ENCODE assay signal across 8 cellular contexts in genomic region chr1:161530158-161530557, GRCh38. TPM values are rescaled to one million over a fixed set of nuclear protein-coding genes. Genes with fewer than 3 reads are reported as not detected.
A peak's percentile ranks its signal among the peaks of the same experiment; 100 is the strongest.
DNase-seq lines count a peak whose midpoint lies in the region; ATAC-seq and TF ChIP-seq lines count a peak whose summit lies in the region.
"Not testable (repeated sequence)": the region's sequence is repeated elsewhere in the genome, so short reads cannot be mapped to it uniquely, and the experiment has no call there.

No MANE protein-coding gene starts in this region.

- H3K9me3 ChIP-seq in gastroesophageal sphincter; neural progenitor cell (ENCODE audit: low read depth): not testable (repeated sequence)

- peaks cover 27% of the 10 kb centered on the region for H3F3A ChIP-seq in neural progenitor cell (ENCODE audit: low read depth)

- DNase-seq in ELF-1 (ENCODE audit: low read depth, low spot score) (peak; percentile 78), NCI-H1417 (lab: John Stamatoyannopoulos, UW) (peak; percentile 37 to 85 (median 82)), T-cell (peak; percentile 20 to 72 (median 58)), neural progenitor cell (ENCODE audit: low spot score) (peak; percentile 61)
- DNase-seq in activated naive CD4-positive, alpha-beta T cell treated with anti-CD3 and anti-CD28 coated beads, Interleukin-2, amount 50 U/mL, for 72 hours (ENCODE audit: low spot score in 2 of 2): peak in 1 of 2 donors; percentile 69
- DNase-seq in stimulated activated naive CD8-positive, alpha-beta T cell treated with anti-CD3 and anti-CD28 coated beads, Interleukin-15, amount 100 ng/mL, for 72 hours: peak; percentile 59 to 76

- 0 to 1% methylated on average over 12 of the region's 13 CpGs for WGBS in gastroesophageal sphincter (ENCODE audit: low coverage in 1 of 2), 2 donors

- H3K79me2 ChIP-seq in neural progenitor cell (ENCODE audit: low read depth): not testable (repeated sequence)

- peak overlapping the region; percentile 93 to 97 for H3K27ac Mint-ChIP-seq in T-cell
- H3K27ac Mint-ChIP-seq in activated naive CD4-positive, alpha-beta T cell treated with anti-CD3 and anti-CD28 coated beads, Interleukin-2, amount 50 U/mL, for 72 hours: peak overlapping the region; percentile 100
- H3K27ac Mint-ChIP-seq in neural progenitor cell: peak overlapping the region; percentile 97
- peak overlapping the region; percentile 94 to 100 for H3K27ac Mint-ChIP-seq in stimulated activated naive CD8-positive, alpha-beta T cell treated with anti-CD3 and anti-CD28 coated beads, Interleukin-15, amount 100 ng/mL, for 72 hours

- not testable (repeated sequence) for H3K36me3 ChIP-seq in gastroesophageal sphincter, neural progenitor cell

- not testable (repeated sequence) for H3K27me3 ChIP-seq in gastroesophageal sphincter
- peaks cover 66% of the 10 kb centered on the region for H3K27me3 ChIP-seq in neural progenitor cell

- TF ChIP-seq EP300 in gastroesophageal sphincter (IDR thresholded peaks at IDR 0.05): not testable (repeated sequence)

- CTCF ChIA-PET in T-cell (lab: Charles Lee): interaction anchor here (1.0 to 1.2 kb wide), 5 partner anchors 10 to 212 kb away, joined by 3 to 11 read pairs (median 3); no protein-coding TSS in a partner anchor

- H2AFZ ChIP-seq in neural progenitor cell (replicated peaks): not testable (repeated sequence)

- TF ChIP-seq CTCF in gastroesophageal sphincter (IDR thresholded peaks at IDR 0.05): peak in 2 of 4 experiments; percentile 19 to 21
- not testable (repeated sequence) for TF ChIP-seq CTCF in neural progenitor cell (IDR thresholded peaks at IDR 0.05)

- H3K4me2 ChIP-seq in neural progenitor cell: peak overlapping the region; percentile 77

- peak; percentile 32 for ATAC-seq in HG02623 (IDR thresholded peaks at IDR 0.05; ENCODE audit: unreplicated experiment)
- peak; percentile 41 to 50 (median 44) for ATAC-seq in T-cell (replicated peaks in 1 of 4)
- ATAC-seq in activated naive CD4-positive, alpha-beta T cell treated with anti-CD3 and anti-CD28 coated beads, Interleukin-2, amount 50 U/mL, for 72 hours: peak; percentile 56 to 59
- peak; percentile 74 for ATAC-seq in gastroesophageal sphincter
- peak; percentile 69 for ATAC-seq in stimulated activated naive CD8-positive, alpha-beta T cell treated with anti-CD3 and anti-CD28 coated beads, Interleukin-15, amount 100 ng/mL, for 72 hours

- H3K4me3 ChIP-seq in gastroesophageal sphincter (peak overlapping the region; percentile 62 to 63), neural progenitor cell (peak overlapping the region; percentile 56)

- not testable (repeated sequence) for H3K9ac ChIP-seq in neural progenitor cell

- not testable (repeated sequence) for H3K27me3 Mint-ChIP-seq in T-cell
- peaks cover 42% of the 10 kb centered on the region for H3K27me3 Mint-ChIP-seq in neural progenitor cell (ENCODE audit: insufficient read depth, low read depth)
- H3K27me3 Mint-ChIP-seq in stimulated activated naive CD8-positive, alpha-beta T cell treated with anti-CD3 and anti-CD28 coated beads, Interleukin-15, amount 100 ng/mL, for 72 hours: peaks cover 19% of the 10 kb centered on the region

- TF ChIP-seq POLR2A in gastroesophageal sphincter (IDR thresholded peaks at IDR 0.05): not testable (repeated sequence)

- not testable (repeated sequence) for H3K36me3 Mint-ChIP-seq in T-cell; activated naive CD4-positive, alpha-beta T cell treated with anti-CD3 and anti-CD28 coated beads, Interleukin-2, amount 50 U/mL, for 72 hours; neural progenitor cell

- H3K9me3 Mint-ChIP-seq in T-cell; activated naive CD4-positive, alpha-beta T cell treated with anti-CD3 and anti-CD28 coated beads, Interleukin-2, amount 50 U/mL, for 72 hours; neural progenitor cell; stimulated activated naive CD8-positive, alpha-beta T cell treated with anti-CD3 and anti-CD28 coated beads, Interleukin-15, amount 100 ng/mL, for 72 hours: not testable (repeated sequence)

- H3K4me1 ChIP-seq in gastroesophageal sphincter (peaks cover 0 to 20% (median 3%) of the 10 kb centered on the region in 3 donors), neural progenitor cell (peaks cover 16% of the 10 kb centered on the region)

- not testable (repeated sequence) for H4K20me1 ChIP-seq in neural progenitor cell (ENCODE audit: low read depth)

- H3K4me3 Mint-ChIP-seq in T-cell (peak overlapping the region; percentile 93 to 98 (median 96)), neural progenitor cell (peak overlapping the region; percentile 95)
- peak overlapping the region; percentile 82 to 92 for H3K4me3 Mint-ChIP-seq in stimulated activated naive CD8-positive, alpha-beta T cell treated with anti-CD3 and anti-CD28 coated beads, Interleukin-15, amount 100 ng/mL, for 72 hours

- POLR2A ChIA-PET in T-cell (lab: Charles Lee): interaction anchor here in 1 of 2 donors (0.6 kb wide), 1 partner anchor 1434 kb away, joined by 4 read pairs; no protein-coding TSS in a partner anchor

- H3K27ac ChIP-seq in gastroesophageal sphincter: peak overlapping the region in 3 of 4 donors; percentile 78 to 93 (median 85)
- H3K27ac ChIP-seq in neural progenitor cell: not testable (repeated sequence)

- peaks cover 11 to 21% (median 13%) of the 10 kb centered on the region in 3 donors for H3K4me1 Mint-ChIP-seq in T-cell
- peaks cover 19% of the 10 kb centered on the region for H3K4me1 Mint-ChIP-seq in neural progenitor cell
- peaks cover 34% of the 10 kb centered on the region for H3K4me1 Mint-ChIP-seq in stimulated activated naive CD8-positive, alpha-beta T cell treated with anti-CD3 and anti-CD28 coated beads, Interleukin-15, amount 100 ng/mL, for 72 hours

RNA-seq across cellular contexts. Expression of gene HSPA6, which starts 5.8 kb away (rescaled TPM):
- total RNA-seq in T-cell (10 to 100 TPM in 1 of 5 donors, 1 to 10 TPM in 2, under 1 TPM in 1, not detected in 1; 0.30 to 22.7 (median 5.7) TPM), gastroesophageal sphincter (1 to 10 TPM; 1.2 to 6.6 (median 2.0) TPM), neural progenitor cell (ENCODE audit: low replicate concordance) (0.09 TPM in 1 of 2 replicates, not detected in the other)
- total RNA-seq in activated naive CD4-positive, alpha-beta T cell treated with anti-CD3 and anti-CD28 coated beads, Interleukin-2, amount 50 U/mL, for 72 hours: under 1 TPM; 0.31 to 0.61 TPM

RNA-seq across cellular contexts. Expression of gene FCGR3A, which starts 19.5 kb away (rescaled TPM):
- total RNA-seq in T-cell (10 to 100 TPM in 1 of 5 donors, 1 to 10 TPM in 4; 3.8 to 43.9 (median 4.9) TPM), gastroesophageal sphincter (10 to 100 TPM in 2 of 4 donors, 1 to 10 TPM in 2; 3.7 to 23.5 (median 10.8) TPM), neural progenitor cell (ENCODE audit: low replicate concordance) (not detected in 2 replicates)
- total RNA-seq in activated naive CD4-positive, alpha-beta T cell treated with anti-CD3 and anti-CD28 coated beads, Interleukin-2, amount 50 U/mL, for 72 hours: under 1 TPM; 0.16 to 0.59 TPM

RNA-seq across cellular contexts. Expression of gene FCGR2A, which starts 24.9 kb away (rescaled TPM):
- total RNA-seq in T-cell: under 1 TPM; 0.49 to 0.80 (median 0.72) TPM
- under 1 TPM in 1 of 2 donors, not detected in 1; 0.49 TPM for total RNA-seq in activated naive CD4-positive, alpha-beta T cell treated with anti-CD3 and anti-CD28 coated beads, Interleukin-2, amount 50 U/mL, for 72 hours
- total RNA-seq in gastroesophageal sphincter: 10 to 100 TPM; 16.3 to 74.1 (median 40.1) TPM
- total RNA-seq in neural progenitor cell (ENCODE audit: low replicate concordance): 0.53 TPM in 1 of 2 replicates, not detected in the other

Comparison
In these comparisons a context has a peak if more than half of its experiments do, and no peak if none do; other contexts are left out.
1. RNA of gene FCGR2A, which starts 24.9 kb away (total RNA-seq): 16.3 to 74.1 TPM in gastroesophageal sphincter; 0.49 to 0.80 TPM in T-cell, 0.49 TPM in activated naive CD4-positive, alpha-beta T cell treated with anti-CD3 and anti-CD28 coated beads, Interleukin-2, amount 50 U/mL, for 72 hours and 0.53 TPM in neural progenitor cell; every median in the first group is over 4 times any median in the second.
2. Peak in every context shown above with its lines, with median percentiles within 50 percentile points of each other: ATAC-seq, H3K27ac Mint-ChIP-seq and H3K4me3 Mint-ChIP-seq.